Comparison of ENCODE assay signal across 17 cellular contexts in the genomic region with DNA sequence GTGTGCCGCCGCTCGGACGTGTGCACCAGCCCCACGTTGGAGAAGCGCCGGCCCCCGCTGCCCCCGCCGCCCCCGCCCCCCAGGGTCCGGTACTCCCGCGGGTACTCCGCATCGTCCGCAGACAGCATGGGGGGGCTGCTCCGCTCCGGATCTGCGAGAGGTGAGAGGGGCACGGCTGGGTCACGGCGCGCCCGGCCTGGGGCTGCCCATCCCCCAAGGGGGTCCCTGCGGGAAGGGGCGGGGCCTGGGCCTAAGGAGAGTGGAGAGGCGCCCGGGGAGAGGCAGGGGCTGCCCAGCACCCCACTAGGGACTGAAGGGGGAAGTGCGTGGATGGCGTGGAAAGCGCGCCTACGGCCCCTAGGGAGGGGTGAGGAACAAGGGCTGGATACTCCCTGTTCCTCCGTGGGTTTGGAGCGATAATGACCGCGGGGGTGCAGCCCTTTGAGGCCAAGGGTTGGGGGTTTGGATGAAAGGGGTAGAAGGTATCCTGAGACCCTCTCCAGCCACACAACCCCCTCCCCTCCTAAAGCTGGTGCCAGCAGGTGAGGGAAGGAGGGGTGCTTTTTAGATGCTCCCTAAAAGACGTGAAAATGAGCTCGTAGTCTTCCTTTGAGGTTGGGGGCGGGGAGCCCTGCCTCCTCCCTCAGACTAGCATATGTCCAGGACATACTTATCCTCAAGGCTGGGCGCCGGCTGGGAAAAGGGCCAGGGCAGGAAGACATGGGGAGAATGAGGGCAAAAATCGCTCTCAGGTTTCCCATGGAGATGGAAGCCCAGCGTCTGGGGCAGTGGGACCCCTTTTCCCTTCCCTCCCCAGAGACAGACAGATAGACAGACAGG. TPM values are rescaled to one million over a fixed set of nuclear protein-coding genes. Genes with fewer than 3 reads are reported as not detected.
DNase-seq lines count a peak whose midpoint lies in the region; ATAC-seq and TF ChIP-seq lines count a peak whose summit lies in the region.
"Had no signal": no experiment of that assay in that cellular context is flagged by ENCODE, and none has a peak within 500 bp of the region (broad histone marks: within the 10 kb centered on the region; RNA-seq: fewer than 3 reads in every experiment).

No MANE protein-coding gene starts in this region.

- no peak overlapping the region for H3K4me3 Mint-ChIP-seq in stimulated activated naive CD8-positive, alpha-beta T cell treated with anti-CD3 and anti-CD28 coated beads, Interleukin-15, amount 100 ng/mL, for 72 hours
- no peak overlapping the region for H3K4me3 Mint-ChIP-seq in natural killer cell
- H3K4me3 Mint-ChIP-seq: activated naive CD8-positive, alpha-beta T cell had no signal

- no peaks in the 10 kb centered on the region for H3K36me3 ChIP-seq in iPS-20b (ENCODE audit: insufficient read depth, low read depth, low read length)
- H3K36me3 ChIP-seq: lower lobe of right lung, MG63, SJCRH30 had no signal

- H3K4me1 ChIP-seq in iPS-20b (ENCODE audit: insufficient read depth, low read length), result peaks cover 14% of the 10 kb centered on the region

- ATAC-seq in stimulated activated naive CD8-positive, alpha-beta T cell treated with anti-CD3 and anti-CD28 coated beads, Interleukin-15, amount 100 ng/mL, for 72 hours, result peak; percentile 24
- no peak for ATAC-seq in stimulated activated naive CD8-positive, alpha-beta T cell treated with anti-CD3 and anti-CD28 coated beads, Interleukin-15, Interleukin-2, amounts not matched to agents 100 U/mL and 50 U/mL, for 24 hours
- ATAC-seq in natural killer cell, result no peak
- ATAC-seq: naive thymus-derived CD8-positive, alpha-beta T cell had no signal

- H3K4me1 Mint-ChIP-seq in stimulated activated naive CD8-positive, alpha-beta T cell treated with anti-CD3 and anti-CD28 coated beads, Interleukin-15, amount 100 ng/mL, for 72 hours, result peaks cover 21% of the 10 kb centered on the region
- H3K4me1 Mint-ChIP-seq in natural killer cell, result peaks cover under 1 to 3% of the 10 kb centered on the region in 2 donors

- no peak overlapping the region for H3K9ac ChIP-seq in iPS-20b (ENCODE audit: low read depth, low read length)

- H3K36me3 Mint-ChIP-seq in natural killer cell, result no peaks in the 10 kb centered on the region
- H3K36me3 Mint-ChIP-seq: activated naive CD8-positive, alpha-beta T cell had no signal

- no peaks in the 10 kb centered on the region for H3K9me3 Mint-ChIP-seq in stimulated activated naive CD8-positive, alpha-beta T cell treated with anti-CD3 and anti-CD28 coated beads, Interleukin-15, amount 100 ng/mL, for 72 hours
- no peaks in the 10 kb centered on the region for H3K9me3 Mint-ChIP-seq in natural killer cell
- H3K9me3 Mint-ChIP-seq: naive thymus-derived CD8-positive, alpha-beta T cell had no signal

- intact Hi-C loops in natural killer cell (cut with micrococcal nuclease), result no loop called here

- H3K9me3 ChIP-seq in iPS-20b (ENCODE audit: insufficient read depth, low read depth, low read length), result no peaks in the 10 kb centered on the region
- H3K9me3 ChIP-seq: lower lobe of right lung, MG63, SJCRH30 had no signal

- no peak overlapping the region for H3K27ac ChIP-seq in iPS-20b (ENCODE audit: low read length)
- H3K27ac ChIP-seq: lower lobe of right lung, SJCRH30 had no signal

- peaks cover 90% of the 10 kb centered on the region for H3K27me3 ChIP-seq in iPS-20b (ENCODE audit: insufficient read depth, low read length)
- H3K27me3 ChIP-seq: MG63 had no signal

- TF ChIP-seq CTCF in natural killer cell (IDR thresholded peaks at IDR 0.05), result no peak

- peaks cover 94% of the 10 kb centered on the region for H3K27me3 Mint-ChIP-seq in stimulated activated naive CD8-positive, alpha-beta T cell treated with anti-CD3 and anti-CD28 coated beads, Interleukin-15, amount 100 ng/mL, for 72 hours
- H3K27me3 Mint-ChIP-seq in natural killer cell (ENCODE audit: low read depth in 2 of 2), result peaks cover 60 to 64% of the 10 kb centered on the region in 2 donors

- no peak for DNase-seq in stimulated activated naive CD8-positive, alpha-beta T cell treated with anti-CD3 and anti-CD28 coated beads, Interleukin-15, amount 100 ng/mL, for 72 hours
- DNase-seq in stimulated activated naive CD8-positive, alpha-beta T cell treated with anti-CD3 and anti-CD28 coated beads, Interleukin-15, Interleukin-2, amounts not matched to agents 100 U/mL and 50 U/mL, for 24 hours, result no peak
- DNase-seq in cerebellum (ENCODE audit: low spot score) (peak; percentile 75), activated gamma-delta T cell (lab: John Stamatoyannopoulos, UW) (no peak), NCI-H1436 treated with DMSO at 0.1 percent for 48 hours (lab: John Stamatoyannopoulos, UW) (no peak), natural killer cell (no peak), NCI-H82 (lab: John Stamatoyannopoulos, UW) (no peak)
- DNase-seq: activated CD4-positive, alpha-beta T cell treated with anti-CD3 and anti-CD28 coated beads for 48 hours; activated T-cell treated with anti-CD3 and anti-CD28 coated beads for 4 hours; lower lobe of right lung; MG63; naive thymus-derived CD8-positive, alpha-beta T cell; NCI-H2029 treated with DMSO at 0.1 percent for 48 hours; NCI-H510A; SJCRH30 had no signal

- no peak overlapping the region for H3K27ac Mint-ChIP-seq in stimulated activated naive CD8-positive, alpha-beta T cell treated with anti-CD3 and anti-CD28 coated beads, Interleukin-15, amount 100 ng/mL, for 72 hours
- no peak overlapping the region for H3K27ac Mint-ChIP-seq in natural killer cell
- H3K27ac Mint-ChIP-seq: activated naive CD8-positive, alpha-beta T cell had no signal

- H3K4me3 ChIP-seq in iPS-20b (ENCODE audit: low read length), result peak overlapping the region; percentile 70; the same call in 1 of the 2 replicates
- H3K4me3 ChIP-seq: lower lobe of right lung, MG63, SJCRH30 had no signal

RNA-seq across cellular contexts. Expression of a gene that starts 26.9 kb away (rescaled TPM):
- total RNA-seq in cerebellum (34.7 TPM), natural killer cell (under 1 TPM in 2 of 3 donors, not detected in 1; 0.28 to 0.50 TPM)

Comparison
In these comparisons a context has a peak if more than half of its experiments do, and no peak if none do; other contexts are left out.
1. RNA of a gene that starts 26.9 kb away (total RNA-seq): 34.7 TPM in cerebellum (single experiment); 0.28 to 0.50 TPM in natural killer cell; every median in the first group is over 10 times any median in the second.